ENCODE assay signal across 8 cellular contexts in genomic region chr3:110881069-110881468, GRCh38.
A peak's percentile ranks its signal among the peaks of the same experiment; 100 is the strongest.
DNase-seq lines count a peak whose midpoint lies in the region; ATAC-seq, FAIRE-seq and TF ChIP-seq lines count a peak whose summit lies in the region.

No MANE protein-coding gene starts in this region.

- TF ChIP-seq POLR2A in GM18505 (IDR thresholded peaks at IDR 0.05; ENCODE audit: borderline replicate concordance, extremely low read depth, insufficient read depth, insufficient read length) (no peak), H1 (IDR thresholded peaks at IDR 0.05; ENCODE audit: control extremely low read depth in 1 of 2, low read depth in 2 of 2, low read length in 2 of 2) (no peak)

- POLR2A ChIA-PET in H1 (lab: Charles Lee; ENCODE audit: partially characterized antibody): interaction anchor here (0.6 to 1.8 kb wide), 6 partner anchors 11 to 197 kb away, joined by 3 to 5 read pairs (median 4); no protein-coding TSS in a partner anchor
- POLR2A ChIA-PET in CD4-positive, alpha-beta T cell (lab: Charles Lee): no interaction called here

- no peak overlapping the region for H3K56ac ChIP-seq in H1 (replicated peaks; ENCODE audit: insufficient read length, low read depth, low read length)

- H3K23ac ChIP-seq in H1 (ENCODE audit: insufficient read length): no peak overlapping the region

- H3K23me2 ChIP-seq in H1 (ENCODE audit: low read depth, low read length): no peaks in the 10 kb centered on the region

- H3K79me2 ChIP-seq in H1 (ENCODE audit: control insufficient read depth in 1 of 2, insufficient read depth in 2 of 2, low read length in 2 of 2): no peaks in the 10 kb centered on the region

- no peak overlapping the region for H4K5ac ChIP-seq in H1 (ENCODE audit: insufficient read length, low read depth, low read length)

- H2BK120ac ChIP-seq in H1 (replicated peaks; ENCODE audit: low read depth, low read length): no peak overlapping the region

- H2AK5ac ChIP-seq in H1 (ENCODE audit: low read depth, low read length): no peak overlapping the region

- CTCF ChIA-PET in H1 (lab: Charles Lee; ENCODE audit: partially characterized antibody): interaction anchor here (0.5 to 1.9 kb wide), 11 partner anchors 12 to 1143 kb away, joined by 3 to 10 read pairs (median 3); no protein-coding TSS in a partner anchor
- CTCF ChIA-PET in CD4-positive, alpha-beta T cell (lab: Charles Lee): no interaction called here

- no peak for TF ChIP-seq EP300 in H1 (IDR thresholded peaks at IDR 0.05; ENCODE audit: borderline replicate concordance in 1 of 2, low read depth in 2 of 2, low read length in 2 of 2)

- H3K18ac ChIP-seq in H1 (ENCODE audit: extremely low read depth, low read length): no peak overlapping the region

- peak; percentile 20 for DNase-seq in 8988T
- peak; percentile 6 for DNase-seq in NCI-H446 treated with DMSO at 0.1 percent for 48 hours (lab: John Stamatoyannopoulos, UW)
- no peak for DNase-seq in H1 (ENCODE audit: low read depth in 1 of 2, low spot score in 2 of 2)
- peak; percentile 72 for DNase-seq in posterior vena cava (ENCODE audit: low spot score)
- no peak for DNase-seq in CD4-positive, alpha-beta T cell
- no peak for DNase-seq in NOMO-1 treated with DMSO at 0.1 percent for 48 hours (lab: John Stamatoyannopoulos, UW; ENCODE audit: unreplicated experiment)

- no peaks in the 10 kb centered on the region for H3K9me3 Mint-ChIP-seq in CD4-positive, alpha-beta T cell

- H2BK12ac ChIP-seq in H1 (ENCODE audit: low read depth, low read length): no peak overlapping the region

- no peak overlapping the region for H4K91ac ChIP-seq in H1 (replicated peaks; ENCODE audit: insufficient read length, low read length)

- H3K4ac ChIP-seq in H1 (replicated peaks; ENCODE audit: insufficient read length, low read depth, low read length): no peak overlapping the region

- H3K27ac Mint-ChIP-seq in CD4-positive, alpha-beta T cell: no peak overlapping the region

- H3K27me3 Mint-ChIP-seq in CD4-positive, alpha-beta T cell: no peaks in the 10 kb centered on the region

- no peaks in the 10 kb centered on the region for H4K20me1 ChIP-seq in H1 (replicated peaks in 1 of 2; ENCODE audit: control insufficient read depth in 1 of 2, insufficient read depth in 2 of 2, low read length in 2 of 2)

- no peak overlapping the region for H2BK5ac ChIP-seq in H1 (ENCODE audit: low read depth, low read length)

- H3K14ac ChIP-seq in H1 (ENCODE audit: insufficient read length): no peak overlapping the region

- H3K27ac ChIP-seq in H1 (ENCODE audit: low read depth, low read length): no peak overlapping the region
- H3K27ac ChIP-seq in CD4-positive, alpha-beta T cell (ENCODE audit: low read depth, low read length): no peak overlapping the region

- H2AFZ ChIP-seq in H1 (ENCODE audit: low read length): no peak overlapping the region

- no peak overlapping the region for H4K8ac ChIP-seq in H1 (ENCODE audit: extremely low read depth, insufficient read depth, low read length)

- peak; percentile 28 to 68 (median 55); a peak in 3 of 4 replicates for TF ChIP-seq CTCF in H1 (IDR thresholded peaks at IDR 0.05; ENCODE audit: control extremely low read depth in 1 of 3, insufficient read depth in 1 of 3, low read depth in 1 of 3, low read length in 3 of 3)
- no peak for TF ChIP-seq CTCF in CD4-positive, alpha-beta T cell (IDR thresholded peaks at IDR 0.05)

- no peak overlapping the region for H2BK20ac ChIP-seq in H1 (ENCODE audit: low read length)

- no peaks in the 10 kb centered on the region for H3K4me1 ChIP-seq in H1 (replicated peaks in 1 of 4; ENCODE audit: control insufficient read depth in 3 of 4, insufficient read depth in 4 of 4, low read length in 3 of 4)

- intact Hi-C loops in posterior vena cava (cut with DNase I): no loop called here
- intact Hi-C loops in CD4-positive, alpha-beta T cell (cut with DNase I, micrococcal nuclease): no loop called here

- no peak overlapping the region for H3K4me3 ChIP-seq in H1 (ENCODE audit: extremely low read depth in 1 of 4, insufficient read depth in 2 of 4, low read depth in 3 of 4, low read length in 4 of 4)

- 88% methylated on average over 4 of the region's 4 CpGs; no CpG with 5 or more reads in 1 of the 2 experiments for WGBS in H1 (ENCODE audit: extremely low coverage in 1 of 2, insufficient coverage in 1 of 2, insufficient read length in 1 of 2, insufficient replicate concordance in 2 of 2, low coverage in 1 of 2, low lambda C conversion rate in 2 of 2, missing lambda C conversion rate in 1 of 2), 2 experiments

- no peaks in the 10 kb centered on the region for H3K36me3 Mint-ChIP-seq in CD4-positive, alpha-beta T cell (ENCODE audit: low read depth)

- no peak overlapping the region for H3K4me3 Mint-ChIP-seq in CD4-positive, alpha-beta T cell

- peak; percentile 57 for FAIRE-seq in H1 (lab: Jason Lieb, UNC)

- H3K9ac ChIP-seq in H1 (replicated peaks in 1 of 4; ENCODE audit: extremely low read depth in 1 of 4, low read depth in 3 of 4, low read length in 3 of 4): no peak overlapping the region

- ATAC-seq in GM18505 (IDR thresholded peaks at IDR 0.05; ENCODE audit: unreplicated experiment): peak; percentile 96
- ATAC-seq in HG02938 (IDR thresholded peaks at IDR 0.05; ENCODE audit: unreplicated experiment): peak; percentile 61
- ATAC-seq in CD4-positive, alpha-beta T cell (ENCODE audit: poor library complexity): no peak

- TF ChIP-seq RAD21 in H1 (IDR thresholded peaks at IDR 0.05 in 1 of 2, conservative IDR thresholded peaks at IDR 0.05 in 1 of 2; ENCODE audit: low read depth in 2 of 2, low read length in 2 of 2): peak; percentile 49 to 63

- no peaks in the 10 kb centered on the region for H3K27me3 ChIP-seq in H1 (replicated peaks in 1 of 4; ENCODE audit: control insufficient read depth in 3 of 4, extremely low read depth in 1 of 4, insufficient read depth in 3 of 4, low read length in 3 of 4)
- no peaks in the 10 kb centered on the region for H3K27me3 ChIP-seq in CD4-positive, alpha-beta T cell (ENCODE audit: control insufficient read depth, insufficient read depth, low read length)

- no peak overlapping the region for H3K4me2 ChIP-seq in H1 (ENCODE audit: insufficient read depth in 1 of 2, low read depth in 2 of 2, low read length in 2 of 2)

- no peaks in the 10 kb centered on the region for H3K9me3 ChIP-seq in H1 (ENCODE audit: insufficient read depth in 2 of 2, low read depth in 1 of 2, low read length in 1 of 2)
- H3K9me3 ChIP-seq in CD4-positive, alpha-beta T cell (ENCODE audit: control insufficient read depth, low read length): no peaks in the 10 kb centered on the region

- peaks cover 0 to 6% (median 2%) of the 10 kb centered on the region in 4 experiments; a peak in 2 of 8 replicates for H3K36me3 ChIP-seq in H1 (ENCODE audit: control insufficient read depth in 2 of 4, insufficient read depth in 4 of 4, low read length in 3 of 4)

- no peak overlapping the region for H2BK15ac ChIP-seq in H1 (ENCODE audit: low read length)

- H3K79me1 ChIP-seq in H1 (ENCODE audit: low read depth, low read length): no peaks in the 10 kb centered on the region

- H3K4me1 Mint-ChIP-seq in CD4-positive, alpha-beta T cell (ENCODE audit: low read depth): no peaks in the 10 kb centered on the region

TF ChIP-seq in H1, 55 proteins besides CTCF, POLR2A, EP300 and RAD21:
- TF ChIP-seq CEBPB (IDR thresholded peaks at IDR 0.05; ENCODE audit: low read depth, low read length) (no peak), CTBP2 (IDR thresholded peaks at IDR 0.05; ENCODE audit: borderline replicate concordance, insufficient read depth, insufficient read length, low read length) (no peak), CBX5 (IDR thresholded peaks at IDR 0.05; ENCODE audit: low read depth, low read length) (no peak), ATF2 (IDR thresholded peaks at IDR 0.05; ENCODE audit: low read length) (no peak), E2F6 (IDR thresholded peaks at IDR 0.05) (no peak), JUND (IDR thresholded peaks at IDR 0.05; ENCODE audit: low read length) (no peak), GABPA (IDR thresholded peaks at IDR 0.05; ENCODE audit: borderline replicate concordance, insufficient read depth, low read length) (no peak), ASH2L (IDR thresholded peaks at IDR 0.05; ENCODE audit: low read length) (no peak), RFX5 (IDR thresholded peaks at IDR 0.05; ENCODE audit: borderline replicate concordance, low read depth, low read length) (no peak), BCL11A (IDR thresholded peaks at IDR 0.05; ENCODE audit: low read depth in 2 of 2, low read length in 2 of 2) (no peak), CHD2 (IDR thresholded peaks at IDR 0.05; ENCODE audit: low read length) (no peak), NRF1 (IDR thresholded peaks at IDR 0.05; ENCODE audit: low read depth, low read length) (no peak), RNF2 (IDR thresholded peaks at IDR 0.05; ENCODE audit: borderline replicate concordance, low read depth, low read length, missing control alignments, poor library complexity, severe bottlenecking) (no peak), SP4 (IDR thresholded peaks at IDR 0.05; ENCODE audit: low read length) (no peak), EGR1 (IDR thresholded peaks at IDR 0.05; ENCODE audit: borderline replicate concordance, low read depth, low read length) (no peak)

Comparison
In these comparisons a context has a peak if more than half of its experiments do, and no peak if none do; other contexts are left out.
1. DNase-seq: peak in 8988T (single experiment), NCI-H446 treated with DMSO at 0.1 percent for 48 hours (single experiment) and posterior vena cava (single experiment); none in H1 (0 of 2), CD4-positive, alpha-beta T cell (0 of 10) and NOMO-1 treated with DMSO at 0.1 percent for 48 hours (single experiment).